Comparison of ENCODE assay signal across 16 cellular contexts in the genomic region with DNA sequence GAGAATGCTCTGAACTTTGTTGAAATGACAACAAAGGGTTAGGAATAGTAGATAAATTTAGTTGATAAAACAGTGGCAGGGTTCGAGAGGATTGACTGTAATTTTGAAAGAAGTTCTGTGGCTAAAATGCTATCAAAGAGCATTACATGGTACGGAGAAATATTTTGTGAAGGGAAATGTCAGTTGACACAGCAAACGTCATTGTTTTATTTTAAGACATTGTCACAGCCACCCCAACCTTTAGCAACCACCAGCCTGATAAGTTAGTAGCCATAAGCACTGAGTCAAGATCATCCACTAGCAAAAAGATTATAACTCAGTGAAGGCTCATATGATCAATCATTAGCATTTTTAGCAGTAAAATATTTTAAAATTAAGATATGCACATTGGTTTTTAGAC. TPM values are rescaled to one million over a fixed set of nuclear protein-coding genes. Genes with fewer than 3 reads are reported as not detected.
DNase-seq lines count a peak whose midpoint lies in the region; ATAC-seq, FAIRE-seq and TF ChIP-seq lines count a peak whose summit lies in the region.
"Had no signal": no experiment of that assay in that cellular context is flagged by ENCODE, and none has a peak within 500 bp of the region (broad histone marks: within the 10 kb centered on the region; RNA-seq: fewer than 3 reads in every experiment).

No MANE protein-coding gene starts in this region.

- no peaks in the 10 kb centered on the region for H3K79me2 ChIP-seq in astrocyte (ENCODE audit: insufficient read depth, low read length)

- H3K27ac Mint-ChIP-seq in astrocyte (ENCODE audit: unreplicated experiment) = no peak overlapping the region
- H3K27ac Mint-ChIP-seq: CD4-positive, CD25-positive, alpha-beta regulatory T cell had no signal

- no peaks in the 10 kb centered on the region for H3K27me3 Mint-ChIP-seq in astrocyte (ENCODE audit: low read depth, unreplicated experiment)

- no peak for FAIRE-seq in astrocyte (lab: Jason Lieb, UNC)
- FAIRE-seq: H54 had no signal

- H3K27ac ChIP-seq in astrocyte (ENCODE audit: low read depth, low read length) = no peak overlapping the region
- peak overlapping the region; percentile 18 to 44 for H3K27ac ChIP-seq in tibial artery
- H3K27ac ChIP-seq: PC-9 had no signal

- no peak overlapping the region for H2AFZ ChIP-seq in astrocyte (ENCODE audit: low read depth, low read length)
- H2AFZ ChIP-seq: PC-9 had no signal

- H3K4me1 Mint-ChIP-seq in astrocyte (ENCODE audit: low read depth, unreplicated experiment) = peaks cover 5% of the 10 kb centered on the region
- H3K4me1 Mint-ChIP-seq: CD4-positive, CD25-positive, alpha-beta regulatory T cell had no signal

- H3K4me1 ChIP-seq in astrocyte (ENCODE audit: insufficient read depth, low read length) (no peaks in the 10 kb centered on the region), tibial artery (peaks cover 0 to 39% (median 15%) of the 10 kb centered on the region in 4 donors)

- intact Hi-C loops in left ventricle myocardium superior (cut with micrococcal nuclease) (no loop called here), tibial artery (cut with DNase I; ENCODE audit: low total_unique reads) (no loop called here)

- DNase-seq in astrocyte (ENCODE audit: low read depth) (no peak), left ventricle myocardium superior (no peak), tibial artery (no peak), EL (no peak)
- DNase-seq in stimulated activated CD4-positive, alpha-beta T cell treated with anti-CD3 and anti-CD28 coated beads, Interleukin-1b, Interleukin-23, amount 100 ng/mL, for 48 hours = no peak
- DNase-seq: ACHN; AML-193; CD4-positive, CD25-positive, alpha-beta regulatory T cell; KBM-7; NCI-H1105; NCI-H187; NCI-H446; PC-9 had no signal

- ATAC-seq in GM19351 (IDR thresholded peaks at IDR 0.05; ENCODE audit: unreplicated experiment) (peak; percentile 40), left ventricle myocardium superior (peak; percentile 83), HG03175 (IDR thresholded peaks at IDR 0.05; ENCODE audit: unreplicated experiment) (no peak)

- H3K27me3 ChIP-seq in astrocyte (ENCODE audit: insufficient read depth, low read length) (no peaks in the 10 kb centered on the region), tibial artery (no peaks in the 10 kb centered on the region)

- H3K9ac ChIP-seq in astrocyte (ENCODE audit: low read length) = no peak overlapping the region

- H3K4me3 Mint-ChIP-seq in astrocyte (ENCODE audit: unreplicated experiment) = no peak overlapping the region
- H3K4me3 Mint-ChIP-seq: CD4-positive, CD25-positive, alpha-beta regulatory T cell had no signal

- TF ChIP-seq CTCF in astrocyte (IDR thresholded peaks at IDR 0.05; ENCODE audit: insufficient read depth, low read depth, low read length) (no peak), tibial artery (IDR thresholded peaks at IDR 0.05) (no peak)

- no peaks in the 10 kb centered on the region for H4K20me1 ChIP-seq in astrocyte (ENCODE audit: insufficient read depth, low read length)

- no peaks in the 10 kb centered on the region for H3K9me3 Mint-ChIP-seq in astrocyte (ENCODE audit: unreplicated experiment)

- peak overlapping the region; percentile 7 for H3K4me2 ChIP-seq in astrocyte (ENCODE audit: low read length)
- H3K4me2 ChIP-seq: PC-9 had no signal

- H3K36me3 Mint-ChIP-seq in astrocyte (ENCODE audit: low read depth, unreplicated experiment) = no peaks in the 10 kb centered on the region
- H3K36me3 Mint-ChIP-seq: CD4-positive, CD25-positive, alpha-beta regulatory T cell had no signal

- H3K4me3 ChIP-seq in astrocyte (ENCODE audit: insufficient read depth, low read depth, low read length) (no peak overlapping the region), tibial artery (no peak overlapping the region)
- H3K4me3 ChIP-seq: PC-9 had no signal

- H3K9me3 ChIP-seq in astrocyte (ENCODE audit: insufficient read depth, low read depth, low read length) (no peaks in the 10 kb centered on the region), tibial artery (no peaks in the 10 kb centered on the region)

- H3K36me3 ChIP-seq in astrocyte (ENCODE audit: insufficient read depth, low read length) (no peaks in the 10 kb centered on the region), tibial artery (no peaks in the 10 kb centered on the region)

RNA-seq across cellular contexts. Expression of a gene that starts 8.7 kb away (rescaled TPM):
- total RNA-seq in astrocyte (4.4 and 4.8 TPM in 2 replicates), left ventricle myocardium superior (27.0 TPM)
